11 cellular contexts compared by ENCODE assay signal in genomic region chr1:228964178-228964819, GRCh38.
DNase-seq lines count a peak whose midpoint lies in the region; ATAC-seq and TF ChIP-seq lines count a peak whose summit lies in the region.
"Had no signal": no experiment of that assay in that cellular context is flagged by ENCODE, and none has a peak within 500 bp of the region (broad histone marks: within the 10 kb centered on the region; RNA-seq: fewer than 3 reads in every experiment).

No MANE protein-coding gene starts in this region.

- no peaks in the 10 kb centered on the region for H3K9me3 Mint-ChIP-seq in endodermal cell
- H3K9me3 Mint-ChIP-seq: dendritic cell treated with granulocyte-macrophage colony-stimulating factor and Interleukin-4, amounts not matched to agents 40 ng/mL and 50 ng/mL, for 4 days had no signal

- H3K4me3 ChIP-seq in endodermal cell (ENCODE audit: low read length) = no peak overlapping the region
- H3K4me3 ChIP-seq in lower lobe of right lung = no peak overlapping the region
- no peak overlapping the region for H3K4me3 ChIP-seq in uterus
- H3K4me3 ChIP-seq in H7 (ENCODE audit: insufficient read depth, low read depth, low read length) = no peak overlapping the region
- H3K4me3 ChIP-seq: skin epidermis had no signal

- no peaks in the 10 kb centered on the region for H3K36me3 Mint-ChIP-seq in endodermal cell (ENCODE audit: low read depth)

- peak; percentile 81 to 88 for ATAC-seq in lower lobe of right lung
- no peak for ATAC-seq in HG03354 (IDR thresholded peaks at IDR 0.05; ENCODE audit: poor library complexity, severe bottlenecking, unreplicated experiment)
- ATAC-seq: activated CD4-positive, CD25-positive, alpha-beta regulatory T cell treated with anti-CD3 and anti-CD28 coated beads, Interleukin-2, amount 50 U/mL, for 24 hours had no signal

- H3K36me3 ChIP-seq in endodermal cell (ENCODE audit: control insufficient read depth, insufficient read depth, low read length) (no peaks in the 10 kb centered on the region), lower lobe of right lung (no peaks in the 10 kb centered on the region), uterus (no peaks in the 10 kb centered on the region), H7 (replicated peaks; ENCODE audit: control insufficient read depth, insufficient read depth, low read length) (no peaks in the 10 kb centered on the region)

- no peaks in the 10 kb centered on the region for H3K27me3 ChIP-seq in endodermal cell (ENCODE audit: control insufficient read depth, insufficient read depth, low read length, poor library complexity, severe bottlenecking)
- no peaks in the 10 kb centered on the region for H3K27me3 ChIP-seq in lower lobe of right lung (ENCODE audit: low read depth)
- H3K27me3 ChIP-seq in uterus = no peaks in the 10 kb centered on the region
- H3K27me3 ChIP-seq in H7 (ENCODE audit: control insufficient read depth, insufficient read depth, low read length) = no peaks in the 10 kb centered on the region

- DNase-seq in HuH-7.5 (ENCODE audit: low spot score) (peak; percentile 37), endodermal cell (peak; percentile 60), lower lobe of right lung (no peak), uterus (peak; percentile 59 to 75), H7 (no peak), NCI-H2107 treated with DMSO at 0.1 percent for 48 hours (lab: John Stamatoyannopoulos, UW; ENCODE audit: unreplicated experiment) (no peak)
- DNase-seq: NCI-H2171 treated with DMSO at 0.1 percent for 48 hours had no signal

- H3K4me1 Mint-ChIP-seq in endodermal cell = peaks cover 36% of the 10 kb centered on the region

- TF ChIP-seq CTCF in endodermal cell (conservative IDR thresholded peaks at IDR 0.05) (no peak), lower lobe of right lung (IDR thresholded peaks at IDR 0.05) (no peak), uterus (IDR thresholded peaks at IDR 0.05) (no peak)

- intact Hi-C loops in lower lobe of right lung (cut with DNase I) (no loop called here), uterus (cut with DNase I; ENCODE audit: low total_unique reads) (no loop called here)

- TF ChIP-seq POLR2A in uterus (IDR thresholded peaks at IDR 0.05) = no peak

- H3K27me3 Mint-ChIP-seq in endodermal cell (ENCODE audit: insufficient read depth) = no peaks in the 10 kb centered on the region
- H3K27me3 Mint-ChIP-seq: dendritic cell treated with granulocyte-macrophage colony-stimulating factor and Interleukin-4, amounts not matched to agents 40 ng/mL and 50 ng/mL, for 4 days had no signal

- H3K27ac ChIP-seq in endodermal cell (ENCODE audit: low read depth, low read length) (peak overlapping the region; percentile 21), lower lobe of right lung (peak overlapping the region; percentile 79), uterus (peak overlapping the region; percentile 76 to 91)

- no peak overlapping the region for H3K4me3 Mint-ChIP-seq in endodermal cell
- H3K4me3 Mint-ChIP-seq: dendritic cell treated with granulocyte-macrophage colony-stimulating factor and Interleukin-4, amounts not matched to agents 40 ng/mL and 50 ng/mL, for 4 days had no signal

- H3K4me1 ChIP-seq in endodermal cell (ENCODE audit: control insufficient read depth, insufficient read depth, low read length) (peaks cover 9% of the 10 kb centered on the region), lower lobe of right lung (peaks cover 14% of the 10 kb centered on the region), uterus (no peaks in the 10 kb centered on the region)

- peak overlapping the region; percentile 90 for H3K27ac Mint-ChIP-seq in endodermal cell
- H3K27ac Mint-ChIP-seq: dendritic cell treated with granulocyte-macrophage colony-stimulating factor and Interleukin-4, amounts not matched to agents 40 ng/mL and 50 ng/mL, for 4 days had no signal

- 79 to 80% methylated on average over 2 to 5 of the region's 5 CpGs for WGBS in endodermal cell (ENCODE audit: insufficient coverage in 1 of 2, insufficient read length in 1 of 2), 2 experiments

- H3K9me3 ChIP-seq in endodermal cell (ENCODE audit: control insufficient read depth, low read length) (no peaks in the 10 kb centered on the region), lower lobe of right lung (no peaks in the 10 kb centered on the region), uterus (no peaks in the 10 kb centered on the region)

- H3K9ac ChIP-seq in endodermal cell (ENCODE audit: extremely low read depth, low read length, poor library complexity, severe bottlenecking) = no peak overlapping the region

Comparison
In these comparisons a context has a peak if more than half of its experiments do, and no peak if none do; other contexts are left out.
1. DNase-seq: peak in HuH-7.5 (single experiment), endodermal cell (single experiment) and uterus (2 of 2); none in lower lobe of right lung (single experiment), H7 (single experiment) and NCI-H2107 treated with DMSO at 0.1 percent for 48 hours (single experiment).
2. H3K27ac ChIP-seq: peak in every context shown above with its lines; median percentile 84 in uterus; 79 in lower lobe of right lung; 21 in endodermal cell.